In the genomic region with DNA sequence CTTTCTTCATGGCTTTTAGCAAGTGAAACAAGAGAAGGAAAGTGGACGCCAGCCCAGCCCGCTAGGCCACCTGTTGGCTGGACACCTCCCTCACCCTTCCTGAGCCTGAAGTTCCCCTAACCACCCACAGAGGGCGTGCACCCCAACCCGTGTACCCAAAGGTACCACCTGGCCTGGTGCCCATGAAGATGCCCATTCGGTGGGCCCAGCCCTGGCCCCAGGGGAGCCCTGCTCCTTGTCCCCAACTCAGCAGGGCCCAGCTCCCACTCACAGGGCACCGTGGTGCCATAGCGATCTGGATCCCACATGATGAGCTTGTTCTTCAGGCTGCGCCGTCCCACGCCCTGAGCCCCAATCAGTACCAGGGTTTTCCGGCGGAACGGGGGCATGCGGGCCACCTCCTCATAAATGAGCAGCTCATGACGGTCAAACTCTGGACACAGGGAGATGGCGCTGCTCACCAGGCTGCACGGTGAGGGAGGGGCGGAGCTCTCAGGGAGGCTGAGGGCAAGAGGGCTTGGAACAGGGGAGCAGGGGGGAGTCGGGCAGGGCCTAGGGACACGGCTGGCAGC, we compare ENCODE assay signal across 8 cellular contexts. TPM values are rescaled to one million over a fixed set of nuclear protein-coding genes. Genes with fewer than 3 reads are reported as not detected.
DNase-seq lines count a peak whose midpoint lies in the region; ATAC-seq and TF ChIP-seq lines count a peak whose summit lies in the region.

No MANE protein-coding gene starts in this region.

- H2AFZ ChIP-seq in DND-41 (ENCODE audit: low read depth, low read length), result no peak overlapping the region
- no peak overlapping the region for H2AFZ ChIP-seq in Karpas-422 (ENCODE audit: low read length)

- H3K4me1 ChIP-seq in DND-41 (ENCODE audit: insufficient read depth, low read length), result no peaks in the 10 kb centered on the region
- peaks cover 11% of the 10 kb centered on the region for H3K4me1 ChIP-seq in Karpas-422 (ENCODE audit: low read length)
- no peaks in the 10 kb centered on the region for H3K4me1 ChIP-seq in naive thymus-derived CD4-positive, alpha-beta T cell (ENCODE audit: control insufficient read depth in 2 of 2, insufficient read depth in 2 of 2, low read length in 2 of 2)

- H3K27me3 ChIP-seq in DND-41 (ENCODE audit: insufficient read depth, low read length, poor library complexity) (peaks cover 4% of the 10 kb centered on the region), Karpas-422 (ENCODE audit: low read length) (no peaks in the 10 kb centered on the region)
- H3K27me3 ChIP-seq in naive thymus-derived CD4-positive, alpha-beta T cell (ENCODE audit: control insufficient read depth in 2 of 2, insufficient read depth in 2 of 2, low read length in 2 of 2), result no peaks in the 10 kb centered on the region

- TF ChIP-seq POLR2A in GM18505 (IDR thresholded peaks at IDR 0.05; ENCODE audit: borderline replicate concordance, extremely low read depth, insufficient read depth, insufficient read length), result no peak

- H3K27ac ChIP-seq in DND-41 (ENCODE audit: low read length) (no peak overlapping the region), Karpas-422 (ENCODE audit: low read length) (no peak overlapping the region), coronary artery (no peak overlapping the region)
- H3K27ac ChIP-seq in naive thymus-derived CD4-positive, alpha-beta T cell (ENCODE audit: low read depth, low read length), result no peak overlapping the region

- no peaks in the 10 kb centered on the region for H3K9me2 ChIP-seq in Karpas-422 (replicated peaks; ENCODE audit: insufficient read depth, low read length)

- intact Hi-C loops in naive thymus-derived CD4-positive, alpha-beta T cell (cut with micrococcal nuclease), result no loop called here

- H3K9ac ChIP-seq in DND-41 (ENCODE audit: low read depth, low read length) (no peak overlapping the region), Karpas-422 (ENCODE audit: low read length) (no peak overlapping the region)

- DNase-seq in DND-41, result peak; percentile 36
- peak; percentile 82 for DNase-seq in Karpas-422
- DNase-seq in activated CD4-positive, CD25-positive, alpha-beta regulatory T cell treated with anti-CD3 and anti-CD28 coated beads, Interleukin-2, amount 50 U/mL, for 16 hours (ENCODE audit: low read depth, low spot score), result peak; percentile 8
- peak; percentile 62 for DNase-seq in coronary artery (ENCODE audit: low spot score)
- peak in 6 of 9 donors; percentile 21 to 48 (median 35) for DNase-seq in naive thymus-derived CD4-positive, alpha-beta T cell
- DNase-seq in SHP77 treated with DMSO at 0.1 percent for 48 hours (lab: John Stamatoyannopoulos, UW), result no peak

- H3K4me3 ChIP-seq in DND-41 (ENCODE audit: low read depth in 1 of 2, low read length in 2 of 2) (no peak overlapping the region), Karpas-422 (ENCODE audit: low read length) (no peak overlapping the region), coronary artery (no peak overlapping the region)
- H3K4me3 ChIP-seq in naive thymus-derived CD4-positive, alpha-beta T cell (ENCODE audit: low read length), result no peak overlapping the region

- CTCF ChIA-PET in naive thymus-derived CD4-positive, alpha-beta T cell (lab: Charles Lee), result interaction anchor here (0.9 to 1.7 kb wide), 4 partner anchors 15 to 124 kb away, joined by 3 to 8 read pairs (median 4); a partner anchor contains a TSS

- peaks cover 0 to 8% (median 0%) of the 10 kb centered on the region in 5 donors for H3K36me3 Mint-ChIP-seq in naive thymus-derived CD4-positive, alpha-beta T cell

- no peaks in the 10 kb centered on the region for H3K36me3 ChIP-seq in DND-41 (ENCODE audit: insufficient read depth, low read length)
- no peaks in the 10 kb centered on the region for H3K36me3 ChIP-seq in Karpas-422 (ENCODE audit: insufficient read depth, low read length)
- no peaks in the 10 kb centered on the region for H3K36me3 ChIP-seq in naive thymus-derived CD4-positive, alpha-beta T cell (ENCODE audit: control insufficient read depth in 2 of 3, insufficient read depth in 3 of 3, low read length in 3 of 3)

- TF ChIP-seq CTCF in DND-41 (IDR thresholded peaks at IDR 0.05; ENCODE audit: borderline replicate concordance, extremely low read depth, low read length, poor library complexity, severe bottlenecking), result peak; percentile 70
- no peak for TF ChIP-seq CTCF in coronary artery (IDR thresholded peaks at IDR 0.05)

- H4K20me1 ChIP-seq in DND-41 (ENCODE audit: insufficient read depth, low read length) (peaks cover 4% of the 10 kb centered on the region; the same call in 1 of the 2 replicates), Karpas-422 (ENCODE audit: insufficient read depth, low read depth, low read length) (no peaks in the 10 kb centered on the region)

- POLR2A ChIA-PET in naive thymus-derived CD4-positive, alpha-beta T cell (lab: Charles Lee), result no interaction called here

- H3K9me3 ChIP-seq in DND-41 (ENCODE audit: insufficient read depth, low read length, severe bottlenecking) (no peaks in the 10 kb centered on the region), Karpas-422 (ENCODE audit: low read length) (no peaks in the 10 kb centered on the region)
- H3K9me3 ChIP-seq in naive thymus-derived CD4-positive, alpha-beta T cell (ENCODE audit: control insufficient read depth in 2 of 3, low read length in 3 of 3), result no peaks in the 10 kb centered on the region

- peaks cover 0 to 2% (median 0%) of the 10 kb centered on the region in 7 donors for H3K4me1 Mint-ChIP-seq in naive thymus-derived CD4-positive, alpha-beta T cell

- H3K9me3 Mint-ChIP-seq in naive thymus-derived CD4-positive, alpha-beta T cell, result no peaks in the 10 kb centered on the region

- H3K79me2 ChIP-seq in DND-41 (ENCODE audit: insufficient read depth, low read length) (no peaks in the 10 kb centered on the region), Karpas-422 (ENCODE audit: low read length) (no peaks in the 10 kb centered on the region)

- H3K4me2 ChIP-seq in DND-41 (ENCODE audit: insufficient read depth, low read length) (no peak overlapping the region), Karpas-422 (ENCODE audit: low read depth, low read length, poor library complexity, severe bottlenecking) (no peak overlapping the region)

- H3K4me3 Mint-ChIP-seq in naive thymus-derived CD4-positive, alpha-beta T cell, result no peak overlapping the region

- H3K27ac Mint-ChIP-seq in naive thymus-derived CD4-positive, alpha-beta T cell, result no peak overlapping the region

- ATAC-seq in DND-41 (ENCODE audit: insufficient read depth, low read depth), result peak; percentile 28; the same call in 1 of the 3 replicates
- peak; percentile 53 for ATAC-seq in naive thymus-derived CD4-positive, alpha-beta T cell
- ATAC-seq in HG03460 (IDR thresholded peaks at IDR 0.05; ENCODE audit: unreplicated experiment), result no peak
- ATAC-seq in GM18505 (IDR thresholded peaks at IDR 0.05; ENCODE audit: unreplicated experiment), result no peak

- peaks cover 0 to 6% (median 0%) of the 10 kb centered on the region in 5 donors for H3K27me3 Mint-ChIP-seq in naive thymus-derived CD4-positive, alpha-beta T cell

RNA-seq across cellular contexts. Expression of a gene that starts 26.8 kb away (rescaled TPM):
- total RNA-seq in Karpas-422 (2014; rRNA removed; shearing (Covaris generic); ENCODE audit: low replicate concordance), result not detected in 2 replicates
- 1 to 10 TPM in 4 of 5 experiments, under 1 TPM in 1; 0.24 to 9.3 (median 3.7) TPM for total RNA-seq in naive thymus-derived CD4-positive, alpha-beta T cell
- polyA plus RNA-seq in naive thymus-derived CD4-positive, alpha-beta T cell, result 1 to 10 TPM; 1.3 to 2.2 TPM

RNA-seq across cellular contexts. Expression of a gene that starts 33.5 kb away (rescaled TPM):
- not detected in 2 replicates for total RNA-seq in Karpas-422 (2014; rRNA removed; shearing (Covaris generic); ENCODE audit: low replicate concordance)
- not detected for total RNA-seq in naive thymus-derived CD4-positive, alpha-beta T cell
- not detected for polyA plus RNA-seq in naive thymus-derived CD4-positive, alpha-beta T cell

RNA-seq across cellular contexts. Expression of a gene that starts 47.6 kb away (rescaled TPM):
- total RNA-seq in Karpas-422 (2014; rRNA removed; shearing (Covaris generic); ENCODE audit: low replicate concordance), result not detected in 2 replicates
- 1 to 10 TPM in 1 of 5 experiments, under 1 TPM in 1, not detected in 3; 0.32 to 1.4 TPM for total RNA-seq in naive thymus-derived CD4-positive, alpha-beta T cell
- not detected for polyA plus RNA-seq in naive thymus-derived CD4-positive, alpha-beta T cell

Comparison
In these comparisons a context has a peak if more than half of its experiments do, and no peak if none do; other contexts are left out.
1. ATAC-seq: peak in DND-41 (single experiment) and naive thymus-derived CD4-positive, alpha-beta T cell (single experiment); none in HG03460 (single experiment) and GM18505 (single experiment).